In genomic region chr2:141316103-141316502, GRCh38 we compare ENCODE assay signal across 22 cellular contexts.
"Had no signal": no experiment of that assay in that cellular context is flagged by ENCODE, and none has a peak within 500 bp of the region (broad histone marks: within the 10 kb centered on the region; RNA-seq: fewer than 3 reads in every experiment).

No MANE protein-coding gene starts in this region.

- H3K4me3 ChIP-seq: colonic mucosa, coronary artery, dorsolateral prefrontal cortex, esophagus muscularis mucosa, esophagus squamous epithelium, gastrocnemius medialis, gastroesophageal sphincter, heart left ventricle had no signal

- H3K36me3 ChIP-seq: colonic mucosa, esophagus muscularis mucosa, esophagus squamous epithelium, gastrocnemius medialis, gastroesophageal sphincter, heart left ventricle had no signal

- H3K9me3 ChIP-seq: colonic mucosa, esophagus muscularis mucosa, esophagus squamous epithelium, gastrocnemius medialis, gastroesophageal sphincter, heart left ventricle had no signal

- H3K4me1 ChIP-seq: colonic mucosa, esophagus muscularis mucosa, esophagus squamous epithelium, gastrocnemius medialis, gastroesophageal sphincter, heart left ventricle had no signal

- H3K27me3 ChIP-seq: colonic mucosa, dorsolateral prefrontal cortex, esophagus muscularis mucosa, esophagus squamous epithelium, foreskin keratinocyte, gastrocnemius medialis, gastroesophageal sphincter, heart left ventricle had no signal

- DNase-seq: colonic mucosa; cortex of kidney; dermis blood vessel endothelial cell; dorsolateral prefrontal cortex; effector CD4-positive, alpha-beta T cell; effector CD8-positive, alpha-beta T cell; effector memory CD4-positive, alpha-beta T cell; effector memory CD8-positive, alpha-beta T cell; endodermal cell; erythroblast; esophagus squamous epithelium; foreskin fibroblast; foreskin keratinocyte; foreskin melanocyte; gastrocnemius medialis; glutamatergic neuron; head of caudate nucleus; heart left ventricle had no signal

- H3K27ac ChIP-seq: colonic mucosa, coronary artery, dorsolateral prefrontal cortex, epithelial cell of prostate, esophagus muscularis mucosa, esophagus squamous epithelium, foreskin keratinocyte, gastrocnemius medialis, gastroesophageal sphincter, heart left ventricle had no signal
